In genomic region chr2:219229375-219230200, GRCh38 we compare ENCODE assay signal across 1 cellular context.
A peak's percentile ranks its signal among the peaks of the same experiment; 100 is the strongest.
TF ChIP-seq lines count a peak whose summit lies in the region.

A gene with protein sequence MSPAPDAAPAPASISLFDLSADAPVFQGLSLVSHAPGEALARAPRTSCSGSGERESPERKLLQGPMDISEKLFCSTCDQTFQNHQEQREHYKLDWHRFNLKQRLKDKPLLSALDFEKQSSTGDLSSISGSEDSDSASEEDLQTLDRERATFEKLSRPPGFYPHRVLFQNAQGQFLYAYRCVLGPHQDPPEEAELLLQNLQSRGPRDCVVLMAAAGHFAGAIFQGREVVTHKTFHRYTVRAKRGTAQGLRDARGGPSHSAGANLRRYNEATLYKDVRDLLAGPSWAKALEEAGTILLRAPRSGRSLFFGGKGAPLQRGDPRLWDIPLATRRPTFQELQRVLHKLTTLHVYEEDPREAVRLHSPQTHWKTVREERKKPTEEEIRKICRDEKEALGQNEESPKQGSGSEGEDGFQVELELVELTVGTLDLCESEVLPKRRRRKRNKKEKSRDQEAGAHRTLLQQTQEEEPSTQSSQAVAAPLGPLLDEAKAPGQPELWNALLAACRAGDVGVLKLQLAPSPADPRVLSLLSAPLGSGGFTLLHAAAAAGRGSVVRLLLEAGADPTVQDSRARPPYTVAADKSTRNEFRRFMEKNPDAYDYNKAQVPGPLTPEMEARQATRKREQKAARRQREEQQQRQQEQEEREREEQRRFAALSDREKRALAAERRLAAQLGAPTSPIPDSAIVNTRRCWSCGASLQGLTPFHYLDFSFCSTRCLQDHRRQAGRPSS (plus strand): TSS chr2:219229806. CDS start chr2:219230258, 452 bp downstream.
TSS of gene ATG9A (minus strand) at chr2:219229636. CDS start at chr2:219228024, 1,612 bp downstream.

TF ChIP-seq in HepG2, 621 proteins besides CTCF, POLR2A, EP300 and RAD21 (continued from another document):
- TF ChIP-seq SNAPC4 (CRISPR knock-in tag; IDR thresholded peaks at IDR 0.05) (no peak), ZSCAN20 (CRISPR knock-in tag; IDR thresholded peaks at IDR 0.05; ENCODE audit: borderline replicate concordance) (no peak), HINFP (CRISPR knock-in tag; IDR thresholded peaks at IDR 0.05; ENCODE audit: low read depth) (peak; percentile 89), ZNF260 (CRISPR knock-in tag; IDR thresholded peaks at IDR 0.05; ENCODE audit: borderline replicate concordance, low read depth) (no peak), SNAPC5 (CRISPR knock-in tag; IDR thresholded peaks at IDR 0.05; ENCODE audit: borderline replicate concordance) (no peak; the same call in 1 of the 2 replicates)
